In the genomic region with DNA sequence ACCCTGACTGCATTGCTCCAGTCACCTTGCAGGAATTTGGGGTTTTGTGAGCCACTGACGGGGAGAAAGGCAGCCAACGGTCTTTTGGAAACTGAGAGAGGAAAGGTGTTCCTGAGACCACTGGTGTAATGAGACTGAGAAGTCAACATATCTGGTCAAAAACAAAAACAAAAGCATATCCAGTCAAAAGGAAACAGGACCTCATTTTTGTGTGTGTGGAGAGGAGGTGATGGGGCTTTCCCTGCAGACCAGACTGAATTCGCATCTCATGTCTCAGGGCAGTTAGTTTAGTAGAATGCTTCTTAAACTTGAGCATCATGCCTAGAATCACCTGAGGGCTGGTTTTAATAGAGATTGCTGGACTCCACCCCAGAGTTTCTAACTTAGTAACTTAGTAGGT, we compare ENCODE assay signal across 31 cellular contexts.
"Had no signal": no experiment of that assay in that cellular context is flagged by ENCODE, and none has a peak within 500 bp of the region (broad histone marks: within the 10 kb centered on the region; RNA-seq: fewer than 3 reads in every experiment).

No MANE protein-coding gene starts in this region.

- H3K9me3 ChIP-seq: thyroid gland had no signal

- DNase-seq: activated CD4-positive, alpha-beta T cell treated with anti-CD3 and anti-CD28 coated beads for 4 hours; activated CD4-positive, alpha-beta T cell treated with anti-CD3 and anti-CD28 coated beads, Interleukin-2, amount 50 U/mL, for 4 hours; activated naive CD4-positive, alpha-beta T cell treated with Interleukin-2 at 50 U/mL for 16 hours; activated T-cell treated with anti-CD3 and anti-CD28 coated beads, Interleukin-2, amount 50 U/mL, for 72 hours; anterior cingulate cortex; body of pancreas; dorsolateral prefrontal cortex; effector memory CD4-positive, alpha-beta T cell; erythroblast; gastrocnemius medialis; glutamatergic neuron; left cardiac atrium; left ventricle myocardium superior; psoas muscle; sigmoid colon; small intestine; stimulated activated CD4-positive, alpha-beta T cell treated with anti-CD3 and anti-CD28 coated beads, Interleukin-4, amount 100 ng/mL, for 24 hours; stomach; T-helper 9 cell; thyroid gland; upper lobe of right lung had no signal

- H3K4me1 ChIP-seq: body of pancreas, gastrocnemius medialis, parathyroid adenoma, psoas muscle, stomach, thyroid gland, upper lobe of right lung had no signal

- H3K4me3 ChIP-seq: body of pancreas, cardiac muscle cell, coronary artery, dorsolateral prefrontal cortex, gastrocnemius medialis, hepatocyte, psoas muscle, sigmoid colon, stomach, thyroid gland, upper lobe of right lung had no signal

- ATAC-seq: activated T-cell treated with anti-CD3 and anti-CD28 coated beads, Interleukin-2, amount 50 U/mL, for 72 hours; body of pancreas; gastrocnemius medialis; left cardiac atrium; left ventricle myocardium superior; psoas muscle; stimulated activated memory B cell treated with anti-CD40 and anti-IgM and Interleukin-4, amounts not matched to agents 10 μg/mL and 1 μg/mL and 100 μg/mL, for 72 hours; upper lobe of right lung had no signal

- FAIRE-seq: keratinocyte, small intestine, TTC549 had no signal

- H3K27ac ChIP-seq: body of pancreas, cardiac muscle cell, coronary artery, dorsolateral prefrontal cortex, gastrocnemius medialis, hepatocyte, parathyroid adenoma, psoas muscle, stomach, thyroid gland, upper lobe of right lung, VCaP had no signal

- H3K79me2 ChIP-seq: hepatocyte, parathyroid adenoma had no signal

- H2AFZ ChIP-seq: hepatocyte, parathyroid adenoma had no signal

- H3K27ac Mint-ChIP-seq: activated naive CD8-positive, alpha-beta T cell; activated T-cell treated with anti-CD3 and anti-CD28 coated beads, Interleukin-2, amount 50 U/mL, for 72 hours; stimulated activated memory B cell treated with anti-CD40 and anti-IgM and Interleukin-4, amounts not matched to agents 10 μg/mL and 1 μg/mL and 100 μg/mL, for 72 hours; T-helper 1 cell treated with Interleukin-12 subunit alpha and Interleukin-12 subunit beta and Interleukin-4 antibody, amounts not matched to agents 30 μg/mL and 1 μg/mL, for 36 hours had no signal

- H3K4me1 Mint-ChIP-seq: stimulated activated memory B cell treated with anti-CD40 and anti-IgM and Interleukin-4, amounts not matched to agents 10 μg/mL and 1 μg/mL and 100 μg/mL, for 72 hours had no signal

- H3K4me3 Mint-ChIP-seq: activated naive CD8-positive, alpha-beta T cell; activated T-cell treated with anti-CD3 and anti-CD28 coated beads, Interleukin-2, amount 50 U/mL, for 72 hours; stimulated activated memory B cell treated with anti-CD40 and anti-IgM and Interleukin-4, amounts not matched to agents 10 μg/mL and 1 μg/mL and 100 μg/mL, for 72 hours; T-helper 1 cell treated with Interleukin-12 subunit alpha and Interleukin-12 subunit beta and Interleukin-4 antibody, amounts not matched to agents 30 μg/mL and 1 μg/mL, for 36 hours had no signal

- H3K9ac ChIP-seq: parathyroid adenoma had no signal

- H3K4me2 ChIP-seq: hepatocyte had no signal

- H3K36me3 ChIP-seq: cardiac muscle cell, gastrocnemius medialis, sigmoid colon, stomach, thyroid gland, upper lobe of right lung had no signal

- H3K27me3 ChIP-seq: body of pancreas, cardiac muscle cell, gastrocnemius medialis, hepatocyte, sigmoid colon, stomach, thyroid gland, upper lobe of right lung had no signal
